In genomic region chrX:102712216-102712966, GRCh38 we compare ENCODE assay signal across 8 cellular contexts. TPM values are rescaled to one million over a fixed set of nuclear protein-coding genes. Genes with fewer than 3 reads are reported as not detected.
DNase-seq lines count a peak whose midpoint lies in the region; ATAC-seq and TF ChIP-seq lines count a peak whose summit lies in the region.

GPRASP2 (plus strand) TSS chrX:102712448; CDS start chrX:102714870, 2,422 bp downstream.

- peak within 1 kb of the TSS; percentile 79 to 86 (median 81) for H3K27ac ChIP-seq in esophagus squamous epithelium
- peak within 1 kb of the TSS; percentile 70 to 87 (median 77) for H3K27ac ChIP-seq in upper lobe of left lung

- no peak within 1 kb of the TSS for H3K27ac Mint-ChIP-seq in Caco-2 (ENCODE audit: unreplicated experiment)
- H3K27ac Mint-ChIP-seq in activated CD8-positive, alpha-beta memory T cell treated with anti-CD3 and anti-CD28 coated beads, Interleukin-2, amount 10 ng/mL, durations not matched to agents 7 days and 5 days: no peak within 1 kb of the TSS

- 17% methylated on average over 10 of the region's 68 CpGs; no CpG with 5 or more reads in 1 of the 2 donors for WGBS in esophagus squamous epithelium, 2 donors
- WGBS in upper lobe of left lung, 2 donors: 0 to 37% methylated on average over 11 to 34 of the region's 68 CpGs

- H3K9ac ChIP-seq in mucosa of stomach (ENCODE audit: low read length): peak within 1 kb of the TSS; percentile 76

- H3K27me3 Mint-ChIP-seq in Caco-2 (ENCODE audit: insufficient read depth, unreplicated experiment): no peaks in the 10 kb centered on the region
- H3K27me3 Mint-ChIP-seq in activated CD8-positive, alpha-beta memory T cell treated with anti-CD3 and anti-CD28 coated beads, Interleukin-2, amount 10 ng/mL, durations not matched to agents 7 days and 5 days: peaks cover 20% of the 10 kb centered on the region

- no peaks in the 10 kb centered on the region for H3K36me3 ChIP-seq in Caco-2 (ENCODE audit: control insufficient read depth, insufficient read depth, low read length)
- H3K36me3 ChIP-seq in esophagus squamous epithelium: no peaks in the 10 kb centered on the region
- H3K36me3 ChIP-seq in mucosa of stomach (ENCODE audit: control insufficient read depth, insufficient read depth, low read length): no peaks in the 10 kb centered on the region
- H3K36me3 ChIP-seq in upper lobe of left lung: no peaks in the 10 kb centered on the region

- TF ChIP-seq EP300 in upper lobe of left lung (IDR thresholded peaks at IDR 0.05): no peak

- no peaks in the 10 kb centered on the region for H3K9me3 ChIP-seq in Caco-2
- H3K9me3 ChIP-seq in esophagus squamous epithelium: no peaks in the 10 kb centered on the region
- H3K9me3 ChIP-seq in mucosa of stomach (ENCODE audit: control insufficient read depth, low read length): no peaks in the 10 kb centered on the region
- H3K9me3 ChIP-seq in upper lobe of left lung: peaks cover 0 to 3% (median 0%) of the 10 kb centered on the region in 4 donors

- H3K4me3 ChIP-seq in Caco-2 (ENCODE audit: low read depth, low read length): peak within 1 kb of the TSS; percentile 40
- H3K4me3 ChIP-seq in esophagus squamous epithelium: peak within 1 kb of the TSS; percentile 55 to 68 (median 60)
- H3K4me3 ChIP-seq in mucosa of stomach (ENCODE audit: low read length): peak within 1 kb of the TSS; percentile 25
- H3K4me3 ChIP-seq in upper lobe of left lung: peak within 1 kb of the TSS; percentile 38 to 70 (median 58)

- CTCF ChIA-PET in Caco-2 (lab: Charles Lee): no interaction called here
- CTCF ChIA-PET in activated CD8-positive, alpha-beta memory T cell treated with anti-CD3 and anti-CD28 coated beads, Interleukin-2, amount 10 ng/mL, durations not matched to agents 7 days and 5 days (lab: Charles Lee): no interaction called here

- no peaks in the 10 kb centered on the region for H3K36me3 Mint-ChIP-seq in Caco-2 (ENCODE audit: insufficient read depth, unreplicated experiment)
- no peaks in the 10 kb centered on the region for H3K36me3 Mint-ChIP-seq in activated CD8-positive, alpha-beta memory T cell treated with anti-CD3 and anti-CD28 coated beads, Interleukin-2, amount 10 ng/mL, durations not matched to agents 7 days and 5 days

- H3K27me3 ChIP-seq in Caco-2 (replicated peaks; ENCODE audit: control insufficient read depth, insufficient read depth, low read length) (no peaks in the 10 kb centered on the region), esophagus squamous epithelium (no peaks in the 10 kb centered on the region), mucosa of stomach (ENCODE audit: control insufficient read depth, insufficient read depth, low read length) (no peaks in the 10 kb centered on the region), upper lobe of left lung (peaks cover 0 to 10% (median 0%) of the 10 kb centered on the region in 4 donors)

- POLR2A ChIA-PET in Caco-2 (lab: Charles Lee): no interaction called here

- peak; percentile 55 for ATAC-seq in activated CD8-positive, alpha-beta memory T cell treated with anti-CD3 and anti-CD28 coated beads, Interleukin-2, amount 10 ng/mL, durations not matched to agents 7 days and 5 days
- ATAC-seq in upper lobe of left lung (ENCODE audit: low FRiP score in 2 of 2): peak; percentile 56 to 92
- ATAC-seq in GM21526 (IDR thresholded peaks at IDR 0.05; ENCODE audit: low FRiP score, unreplicated experiment): no peak
- no peak for ATAC-seq in GM18498 (IDR thresholded peaks at IDR 0.05; ENCODE audit: unreplicated experiment)

- peak within 1 kb of the TSS; percentile 82 for H3K4me3 Mint-ChIP-seq in Caco-2 (ENCODE audit: unreplicated experiment)
- H3K4me3 Mint-ChIP-seq in activated CD8-positive, alpha-beta memory T cell treated with anti-CD3 and anti-CD28 coated beads, Interleukin-2, amount 10 ng/mL, durations not matched to agents 7 days and 5 days: peak within 1 kb of the TSS; percentile 64

- no peak for TF ChIP-seq POLR2A in esophagus squamous epithelium (IDR thresholded peaks at IDR 0.05)
- TF ChIP-seq POLR2A in upper lobe of left lung (IDR thresholded peaks at IDR 0.05): peak in 1 of 4 donors; percentile 23

- DNase-seq in Caco-2 (peak in 1 of 2 experiments; percentile 26), HT1080 (ENCODE audit: low read depth) (peak; percentile 17), esophagus squamous epithelium (lab: John Stamatoyannopoulos, UW) (no peak), upper lobe of left lung (peak; percentile 32 to 90)
- DNase-seq in activated CD8-positive, alpha-beta memory T cell treated with anti-CD3 and anti-CD28 coated beads, Interleukin-2, amount 10 ng/mL, durations not matched to agents 7 days and 5 days: no peak

- no peaks in the 10 kb centered on the region for H3K4me1 Mint-ChIP-seq in Caco-2 (ENCODE audit: low read depth, unreplicated experiment)
- H3K4me1 Mint-ChIP-seq in activated CD8-positive, alpha-beta memory T cell treated with anti-CD3 and anti-CD28 coated beads, Interleukin-2, amount 10 ng/mL, durations not matched to agents 7 days and 5 days: peaks cover 6% of the 10 kb centered on the region

- no TSS peak for BruUV-seq in Caco-2 (replicated peaks; lab: Mats Ljungman, UMichigan)

- TF ChIP-seq CTCF in Caco-2 (IDR thresholded peaks at IDR 0.05; ENCODE audit: insufficient read depth in 1 of 2, low read depth in 1 of 2, low read length in 1 of 2, severe bottlenecking in 1 of 2, unreplicated experiment in 1 of 2): no peak
- no peak for TF ChIP-seq CTCF in esophagus squamous epithelium (IDR thresholded peaks at IDR 0.05)
- no peak for TF ChIP-seq CTCF in upper lobe of left lung (IDR thresholded peaks at IDR 0.05)

- intact Hi-C loops in Caco-2 (cut with micrococcal nuclease; ENCODE audit: unreplicated experiment) (loop anchor here (5.0 kb wide), 1 partner anchor 55 kb away; no protein-coding TSS in a partner anchor), esophagus squamous epithelium (cut with DNase I) (no loop called here)

- H3K9me3 Mint-ChIP-seq in Caco-2 (ENCODE audit: unreplicated experiment): no peaks in the 10 kb centered on the region
- H3K9me3 Mint-ChIP-seq in activated CD8-positive, alpha-beta memory T cell treated with anti-CD3 and anti-CD28 coated beads, Interleukin-2, amount 10 ng/mL, durations not matched to agents 7 days and 5 days (ENCODE audit: low read depth): no peaks in the 10 kb centered on the region

- H3K4me1 ChIP-seq in Caco-2: no peaks in the 10 kb centered on the region
- peaks cover 0 to 6% (median 0%) of the 10 kb centered on the region in 3 donors for H3K4me1 ChIP-seq in esophagus squamous epithelium
- no peaks in the 10 kb centered on the region for H3K4me1 ChIP-seq in mucosa of stomach (ENCODE audit: control insufficient read depth, insufficient read depth, low read length)
- peaks cover 0 to 3% (median 0%) of the 10 kb centered on the region in 4 donors for H3K4me1 ChIP-seq in upper lobe of left lung

RNA-seq across cellular contexts. Expression of gene GPRASP2, which starts in this region (rescaled TPM):
- total RNA-seq in Caco-2 (2022): 1.9 and 2.7 TPM in 2 replicates
- total RNA-seq in HT1080 (2014; rRNA removed; shearing (Covaris generic)): 11.7 and 17.8 TPM in 2 replicates
- 5.2 and 6.4 TPM in 2 replicates for polyA plus RNA-seq in HT1080 (2015; cell fraction: cytosol; rRNA removed)
- 11.7 and 11.9 TPM in 2 replicates for polyA plus RNA-seq in HT1080 (2015; cell fraction: nucleus; rRNA removed)
- total RNA-seq in activated CD8-positive, alpha-beta memory T cell treated with anti-CD3 and anti-CD28 coated beads, Interleukin-2, amount 10 ng/mL, durations not matched to agents 7 days and 5 days: under 1 TPM; 0.15 to 0.21 TPM
- 10 to 100 TPM in 1 of 4 donors, 1 to 10 TPM in 3; 3.4 to 10.1 (median 6.8) TPM for total RNA-seq in esophagus squamous epithelium
- total RNA-seq in upper lobe of left lung: 1 to 10 TPM; 3.3 to 9.1 (median 5.6) TPM

Comparison
In these comparisons a context has a peak if more than half of its experiments do, and no peak if none do; other contexts are left out.
1. Peak in ATAC-seq in activated CD8-positive, alpha-beta memory T cell treated with anti-CD3 and anti-CD28 coated beads, Interleukin-2, amount 10 ng/mL, durations not matched to agents 7 days and 5 days; RNA of the gene not detected or under 1 TPM.
2. DNase-seq: peak in HT1080 (single experiment) and upper lobe of left lung (2 of 2); none in activated CD8-positive, alpha-beta memory T cell treated with anti-CD3 and anti-CD28 coated beads, Interleukin-2, amount 10 ng/mL, durations not matched to agents 7 days and 5 days (single experiment) and esophagus squamous epithelium (single experiment).
3. ATAC-seq: peak in upper lobe of left lung (2 of 2); none in GM21526 (single experiment) and GM18498 (single experiment).
4. Peak in every context shown above with its lines, with median percentiles within 50 percentile points of each other: H3K4me3 ChIP-seq.